Comparison of ENCODE assay signal across 22 cellular contexts in the genomic region with DNA sequence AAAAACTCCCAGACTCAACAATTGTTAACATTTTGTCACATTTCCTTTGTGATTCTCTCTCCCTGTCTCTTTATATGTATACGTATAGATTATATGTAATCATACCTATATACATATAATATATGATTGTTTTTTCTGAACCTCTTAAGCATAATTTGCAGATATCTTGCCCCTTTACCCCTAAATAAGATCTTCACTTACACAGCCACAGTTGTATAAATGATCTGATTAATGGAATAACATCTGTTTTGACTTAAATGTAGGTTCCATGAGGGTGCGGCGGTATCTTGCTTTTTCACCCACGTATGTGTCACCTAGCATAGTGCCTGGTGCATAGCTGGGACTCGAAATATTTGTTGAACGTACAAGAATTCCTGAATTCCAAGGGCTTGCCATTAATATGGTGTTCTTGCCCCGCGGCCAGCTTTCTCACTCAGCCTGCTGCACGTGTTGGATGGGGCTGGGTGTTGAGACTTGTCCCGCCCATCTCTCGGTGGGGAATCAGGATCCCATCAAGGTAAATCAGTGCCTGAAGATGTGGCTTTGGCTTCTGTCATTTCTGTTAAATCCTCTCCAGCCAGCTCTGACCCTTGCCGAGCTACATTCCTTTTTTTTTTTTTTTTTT. TPM values are rescaled to one million over a fixed set of nuclear protein-coding genes. Genes with fewer than 3 reads are reported as not detected.
"Had no signal": no experiment of that assay in that cellular context is flagged by ENCODE, and none has a peak within 500 bp of the region (broad histone marks: within the 10 kb centered on the region; RNA-seq: fewer than 3 reads in every experiment).

No MANE protein-coding gene starts in this region.

- H3K4me3 Mint-ChIP-seq: activated CD8-positive, alpha-beta memory T cell treated with anti-CD3 and anti-CD28 coated beads, Interleukin-2, amount 10 ng/mL, durations not matched to agents 7 days and 5 days; activated T-cell treated with anti-CD3 and anti-CD28 coated beads, Interleukin-2, amount 50 U/mL, for 24 hours; neural progenitor cell; T-helper 2 cell treated with Interferon-gamma antibody and Interleukin-4, amounts not matched to agents 5 μg/mL and 100 μg/mL, for 36 hours had no signal

- H3K4me3 ChIP-seq: dorsolateral prefrontal cortex, esophagus muscularis mucosa, heart left ventricle, neural progenitor cell, prostate gland, spleen, transverse colon had no signal

- DNase-seq: activated CD8-positive, alpha-beta memory T cell treated with anti-CD3 and anti-CD28 coated beads, Interleukin-2, amount 10 ng/mL, durations not matched to agents 7 days and 5 days; activated T-cell treated with anti-CD3 and anti-CD28 coated beads, Interleukin-2, amount 50 U/mL, for 24 hours; aorta; heart left ventricle; left ventricle myocardium superior; spleen; stimulated activated CD4-positive, alpha-beta T cell treated with anti-CD3 and anti-CD28 coated beads, Interleukin-1b, Interleukin-23, amount 100 ng/mL, for 48 hours; stimulated activated naive CD4-positive, alpha-beta T cell; substantia nigra; transverse colon had no signal

- H3K36me3 ChIP-seq: esophagus muscularis mucosa, heart left ventricle, neural progenitor cell, prostate gland, spleen, transverse colon had no signal

- H3K27ac ChIP-seq: dorsolateral prefrontal cortex, esophagus muscularis mucosa, heart left ventricle, neural progenitor cell, prostate gland, spleen, transverse colon had no signal

- H3K9me3 Mint-ChIP-seq: activated T-cell treated with anti-CD3 and anti-CD28 coated beads, Interleukin-2, amount 50 U/mL, for 24 hours; neural progenitor cell; T-helper 2 cell treated with Interferon-gamma antibody and Interleukin-4, amounts not matched to agents 5 μg/mL and 100 μg/mL, for 36 hours had no signal

- FAIRE-seq: bronchial epithelial cell, endometrium, frontal cortex, islet of Langerhans had no signal

- ATAC-seq: activated CD4-positive, CD25-positive, alpha-beta regulatory T cell treated with anti-CD3 and anti-CD28 coated beads, Interleukin-2, amount 50 U/mL, for 24 hours; activated CD8-positive, alpha-beta memory T cell treated with anti-CD3 and anti-CD28 coated beads, Interleukin-2, amount 10 ng/mL, durations not matched to agents 7 days and 5 days; heart left ventricle; left ventricle myocardium superior; sciatic nerve had no signal

- H3K27ac Mint-ChIP-seq: activated CD8-positive, alpha-beta memory T cell treated with anti-CD3 and anti-CD28 coated beads, Interleukin-2, amount 10 ng/mL, durations not matched to agents 7 days and 5 days; activated T-cell treated with anti-CD3 and anti-CD28 coated beads, Interleukin-2, amount 50 U/mL, for 24 hours; neural progenitor cell; T-helper 2 cell treated with Interferon-gamma antibody and Interleukin-4, amounts not matched to agents 5 μg/mL and 100 μg/mL, for 36 hours had no signal

- H3K9me3 ChIP-seq: esophagus muscularis mucosa, heart left ventricle, prostate gland, spleen, transverse colon had no signal

- H3K4me1 ChIP-seq: prostate gland had no signal

- H3K27me3 Mint-ChIP-seq: activated T-cell treated with anti-CD3 and anti-CD28 coated beads, Interleukin-2, amount 50 U/mL, for 24 hours had no signal

- H3K27me3 ChIP-seq: esophagus muscularis mucosa, neural progenitor cell, transverse colon had no signal

- H3K4me2 ChIP-seq: neural progenitor cell had no signal

- H3K36me3 Mint-ChIP-seq: activated CD8-positive, alpha-beta memory T cell treated with anti-CD3 and anti-CD28 coated beads, Interleukin-2, amount 10 ng/mL, durations not matched to agents 7 days and 5 days; neural progenitor cell had no signal

- H3K9ac ChIP-seq: neural progenitor cell had no signal

RNA-seq across cellular contexts. Expression of gene GHRH, which starts 17.5 kb away (rescaled TPM):
- total RNA-seq: activated CD8-positive, alpha-beta memory T cell treated with anti-CD3 and anti-CD28 coated beads, Interleukin-2, amount 10 ng/mL, durations not matched to agents 7 days and 5 days; aorta; bronchial epithelial cell; esophagus muscularis mucosa; frontal cortex; heart left ventricle; left ventricle myocardium superior; myocyte; prostate gland; sciatic nerve; spleen; transverse colon had no signal
- polyA plus RNA-seq: aorta, heart left ventricle, spleen had no signal
